1 cellular context compared by ENCODE assay signal in genomic region chr1:169485427-169486280, GRCh38.
TF ChIP-seq lines count a peak whose summit lies in the region.

Gene SLC19A2 (minus strand): TSS chr1:169485944. CDS start chr1:169485766, 178 bp downstream.

TF ChIP-seq in HepG2, 621 proteins besides CTCF, POLR2A, EP300 and RAD21 (continued from another document and continues in another):
- TF ChIP-seq THAP9 (CRISPR knock-in tag; IDR thresholded peaks at IDR 0.05; ENCODE audit: borderline replicate concordance) (peak; percentile 58; the same call in 1 of the 2 replicates), ZNF614 (CRISPR knock-in tag; IDR thresholded peaks at IDR 0.05; ENCODE audit: borderline replicate concordance) (peak; percentile 53; the same call in 1 of the 2 replicates), THAP7 (CRISPR knock-in tag; IDR thresholded peaks at IDR 0.05) (peak; percentile 32; the same call in 1 of the 2 replicates), ZNF891 (CRISPR knock-in tag; IDR thresholded peaks at IDR 0.05) (peak; percentile 55), HNRNPL (IDR thresholded peaks at IDR 0.05; ENCODE audit: low read depth, low read length) (peak; percentile 73), FUBP1 (CRISPR knock-in tag; IDR thresholded peaks at IDR 0.05; ENCODE audit: borderline replicate concordance) (no peak), ZBTB43 (CRISPR knock-in tag; conservative IDR thresholded peaks at IDR 0.05) (peak; percentile 85), ZNF274 (CRISPR knock-in tag; IDR thresholded peaks at IDR 0.05) (peak; percentile 77), CHD2 (IDR thresholded peaks at IDR 0.05; ENCODE audit: low read depth, low read length) (no peak), NFRKB (IDR thresholded peaks at IDR 0.05) (no peak), PHF21A (CRISPR knock-in tag; IDR thresholded peaks at IDR 0.05) (no peak; the same call in 1 of the 2 replicates), CHD4 (IDR thresholded peaks at IDR 0.05; ENCODE audit: borderline replicate concordance, low read length) (no peak), ARNTL (CRISPR knock-in tag; IDR thresholded peaks at IDR 0.05) (peak; percentile 84), ZNF253 (CRISPR knock-in tag; IDR thresholded peaks at IDR 0.05; ENCODE audit: borderline replicate concordance) (no peak), ZNF609 (CRISPR knock-in tag; IDR thresholded peaks at IDR 0.05; ENCODE audit: borderline replicate concordance) (peak; percentile 50; the same call in 1 of the 2 replicates), ISL2 (CRISPR knock-in tag; IDR thresholded peaks at IDR 0.05) (peak; percentile 35), KAT2B (IDR thresholded peaks at IDR 0.05; ENCODE audit: borderline replicate concordance, low read depth, low read length) (no peak), RNF2 (conservative IDR thresholded peaks at IDR 0.05; ENCODE audit: low read depth) (no peak), ZNF44 (CRISPR knock-in tag; IDR thresholded peaks at IDR 0.05) (no peak), ZNF350 (CRISPR knock-in tag; IDR thresholded peaks at IDR 0.05; ENCODE audit: borderline replicate concordance, low read depth) (peak; percentile 85), ZFP41 (CRISPR knock-in tag; IDR thresholded peaks at IDR 0.05; ENCODE audit: borderline replicate concordance) (no peak), SIN3B (IDR thresholded peaks at IDR 0.05; ENCODE audit: low read length) (peak; percentile 35; the same call in 1 of the 2 replicates), REPIN1 (CRISPR knock-in tag; IDR thresholded peaks at IDR 0.05; ENCODE audit: borderline replicate concordance, low read depth) (no peak; the same call in none of the 2 replicates), NR2F1 (CRISPR knock-in tag; IDR thresholded peaks at IDR 0.05) (no peak), TFDP1 (CRISPR knock-in tag; IDR thresholded peaks at IDR 0.05; ENCODE audit: borderline replicate concordance) (peak; percentile 61; the same call in 1 of the 2 replicates), RXRB (CRISPR knock-in tag; IDR thresholded peaks at IDR 0.05; ENCODE audit: borderline replicate concordance) (peak; percentile 68; the same call in 1 of the 2 replicates), AHR (CRISPR knock-in tag; IDR thresholded peaks at IDR 0.05) (no peak; the same call in none of the 2 replicates), DR1 (CRISPR knock-in tag; IDR thresholded peaks at IDR 0.05) (peak; percentile 99), ZBTB4 (CRISPR knock-in tag; IDR thresholded peaks at IDR 0.05; ENCODE audit: borderline replicate concordance) (no peak), SIX4 (CRISPR knock-in tag; IDR thresholded peaks at IDR 0.05) (no peak), CAMTA2 (CRISPR knock-in tag; IDR thresholded peaks at IDR 0.05; ENCODE audit: borderline replicate concordance) (peak; percentile 91; the same call in 1 of the 2 replicates), GZF1 (CRISPR knock-in tag; IDR thresholded peaks at IDR 0.05) (no peak; the same call in 1 of the 2 replicates), GFI1 (CRISPR knock-in tag; IDR thresholded peaks at IDR 0.05; ENCODE audit: borderline replicate concordance) (no peak), PLRG1 (conservative IDR thresholded peaks at IDR 0.05) (no peak), ZMYM2 (CRISPR knock-in tag; IDR thresholded peaks at IDR 0.05) (no peak), NFYB (CRISPR knock-in tag; IDR thresholded peaks at IDR 0.05) (peak; percentile 90), CERS6 (CRISPR knock-in tag; IDR thresholded peaks at IDR 0.05) (no peak), HINFP (CRISPR knock-in tag; IDR thresholded peaks at IDR 0.05; ENCODE audit: low read depth) (no peak), SMARCC2 (IDR thresholded peaks at IDR 0.05) (no peak), ZSCAN21 (CRISPR knock-in tag; IDR thresholded peaks at IDR 0.05; ENCODE audit: borderline replicate concordance) (no peak; the same call in 1 of the 2 replicates), ELF4 (CRISPR knock-in tag; IDR thresholded peaks at IDR 0.05; ENCODE audit: borderline replicate concordance) (0 out of 2 replicates have a peak, but pooled peaks have one; percentile 49), ZKSCAN5 (CRISPR knock-in tag; IDR thresholded peaks at IDR 0.05) (no peak; the same call in 1 of the 2 replicates), GLI4 (CRISPR knock-in tag; IDR thresholded peaks at IDR 0.05; ENCODE audit: borderline replicate concordance) (peak; percentile 14; the same call in 1 of the 2 replicates), JUND (CRISPR knock-in tag; IDR thresholded peaks at IDR 0.05) (no peak), SP1 (IDR thresholded peaks at IDR 0.05) (no peak), SP1 (CRISPR knock-in tag; IDR thresholded peaks at IDR 0.05) (peak; percentile 74)
